Comparison of ENCODE assay signal across 18 cellular contexts in the genomic region with DNA sequence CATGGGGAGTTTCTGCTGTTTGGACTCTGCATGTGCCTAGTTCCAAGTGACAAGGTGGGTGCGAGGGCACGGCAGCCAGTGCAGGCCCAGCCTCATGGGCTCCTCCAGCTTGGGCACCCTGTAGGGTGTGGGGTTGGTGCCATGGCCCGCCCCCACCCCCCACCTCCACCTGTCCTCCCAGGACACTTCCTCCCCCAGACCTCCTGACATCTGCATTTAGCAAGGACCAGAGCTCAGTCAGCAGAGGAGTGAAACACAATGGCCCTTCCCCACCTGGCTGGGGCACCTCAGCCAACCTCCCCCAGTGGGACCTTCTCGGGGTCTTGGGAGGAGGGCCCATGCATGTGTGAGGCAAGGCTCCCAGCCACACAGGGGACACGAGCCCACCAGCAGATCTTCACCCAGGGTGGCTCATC. TPM values are rescaled to one million over a fixed set of nuclear protein-coding genes. Genes with fewer than 3 reads are reported as not detected.
DNase-seq lines count a peak whose midpoint lies in the region; ATAC-seq, FAIRE-seq and TF ChIP-seq lines count a peak whose summit lies in the region.
"Had no signal": no experiment of that assay in that cellular context is flagged by ENCODE, and none has a peak within 500 bp of the region (broad histone marks: within the 10 kb centered on the region; RNA-seq: fewer than 3 reads in every experiment).

No MANE protein-coding gene starts in this region.

- CTCF ChIA-PET in HepG2 (lab: Yijun Ruan, JAX; ENCODE audit: low intra/inter-chr PET ratio, low total read pairs): no interaction called here
- CTCF ChIA-PET in WTC11 (lab: Charles Lee): interaction anchor here (0.6 to 3.1 kb wide), 14 partner anchors 8 to 406 kb away, joined by 3 to 26 read pairs (median 4); no protein-coding TSS in a partner anchor

- no TSS peak for BruUV-seq in HepG2 (replicated peaks; lab: Mats Ljungman, UMichigan)

- no peak overlapping the region for H3K9ac ChIP-seq in HepG2 (ENCODE audit: insufficient read depth, low read depth, low read length)

- no peak overlapping the region for H2AFZ ChIP-seq in HepG2 (ENCODE audit: low read length)

- H3K27ac ChIP-seq in right lobe of liver: no peak overlapping the region
- no peak overlapping the region for H3K27ac ChIP-seq in HepG2 (ENCODE audit: extremely low read length, insufficient read depth, low read length)
- H3K27ac ChIP-seq in substantia nigra (ENCODE audit: low read depth, low read length, poor library complexity, severe bottlenecking): no peak overlapping the region

- H3K36me3 ChIP-seq in right lobe of liver (no peaks in the 10 kb centered on the region), HepG2 (replicated peaks in 1 of 2; ENCODE audit: control insufficient read depth in 1 of 2, insufficient read depth in 2 of 2, low read length in 2 of 2) (no peaks in the 10 kb centered on the region)

- in situ Hi-C loops in HepG2 (cut with HindIII; ENCODE audit: extremely low pct_ligation_motif_present, low pct_unique_long_range_greater_than_20kb): no loop called here

- intact Hi-C loops in right lobe of liver (cut with DNase I): no loop called here
- intact Hi-C loops in HepG2 (cut with micrococcal nuclease; ENCODE audit: unreplicated experiment): no loop called here

- no peak for TF ChIP-seq RAD21 in HepG2 (CRISPR knock-in tag; IDR thresholded peaks at IDR 0.05)

- WGBS in right lobe of liver (ENCODE audit: insufficient coverage, low coverage, low lambda C conversion rate, missing lambda C conversion rate): no CpG with 5 or more reads among the region's 5 CpGs
- WGBS in HepG2 (ENCODE audit: low lambda C conversion rate): 15% methylated on average over 3 of the region's 5 CpGs

- ATAC-seq in right lobe of liver (no peak), HepG2 (no peak), WTC11 (no peak)
- ATAC-seq: stimulated activated effector memory CD8-positive, alpha-beta T cell treated with anti-CD3 and anti-CD28 coated beads, Interleukin-12 subunit alpha, Interleukin-12 subunit beta, amount 100 ng/mL, for 72 hours had no signal

- no peak for FAIRE-seq in HepG2 (lab: Jason Lieb, UNC)
- FAIRE-seq: islet of Langerhans had no signal

- H3K27me3 ChIP-seq in right lobe of liver (peaks cover 0 to 12% of the 10 kb centered on the region in 2 donors), HepG2 (ENCODE audit: control insufficient read depth in 1 of 2, insufficient read depth in 2 of 2, low read length in 2 of 2) (peaks cover 7 to 66% of the 10 kb centered on the region in 2 experiments)

- H3K4me1 ChIP-seq in right lobe of liver: peaks cover 0 to 14% (median 2%) of the 10 kb centered on the region in 4 donors
- peaks cover 58% of the 10 kb centered on the region for H3K4me1 ChIP-seq in HepG2 (ENCODE audit: insufficient read depth, low read length)

- H3K4me3 Mint-ChIP-seq in WTC11: no peak overlapping the region
- H3K4me3 Mint-ChIP-seq in nephron: peak overlapping the region; percentile 74 to 81 (median 78)
- peak overlapping the region; percentile 83 for H3K4me3 Mint-ChIP-seq in type B pancreatic cell
- H3K4me3 Mint-ChIP-seq: dendritic cell treated with granulocyte-macrophage colony-stimulating factor and Interleukin-4, amounts not matched to agents 40 ng/mL and 50 ng/mL, for 4 days had no signal

- DNase-seq in right lobe of liver (peak in 2 of 3 donors; percentile 11 to 35), HepG2 (ENCODE audit: low spot score) (no peak), WTC11 (ENCODE audit: low spot score) (peak; percentile 7), type B pancreatic cell (ENCODE audit: extremely low spot score, unreplicated experiment) (peak; percentile 60), mucosa of gallbladder (ENCODE audit: low spot score) (no peak), substantia nigra (lab: John Stamatoyannopoulos, UW) (no peak)
- DNase-seq in stimulated activated naive CD4-positive, alpha-beta T cell treated with Interleukin-2 at 50 U/mL for 16 hours (lab: John Stamatoyannopoulos, UW): no peak
- DNase-seq: activated CD4-positive, alpha-beta T cell treated with anti-CD3 and anti-CD28 coated beads for 4 hours; DMS79; erythroblast; NCI-H2029 treated with DMSO at 0.1 percent for 48 hours had no signal

- H3K9me3 ChIP-seq in right lobe of liver (no peaks in the 10 kb centered on the region), HepG2 (ENCODE audit: low read length) (no peaks in the 10 kb centered on the region)

- POLR2A ChIA-PET in HepG2 (lab: Yijun Ruan, JAX): no interaction called here
- POLR2A ChIA-PET in WTC11 (lab: Charles Lee): no interaction called here

- H3K79me2 ChIP-seq in HepG2 (ENCODE audit: insufficient read depth, low read length): no peaks in the 10 kb centered on the region

- 0 out of 2 replicates have a peak, but pooled peaks cover 3% of the 10 kb centered on the region for H4K20me1 ChIP-seq in HepG2 (ENCODE audit: insufficient read depth, low read length)

- TF ChIP-seq CTCF in right lobe of liver (IDR thresholded peaks at IDR 0.05): no peak
- TF ChIP-seq CTCF in HepG2 (CRISPR knock-in tag; IDR thresholded peaks at IDR 0.05): no peak
- no peak for TF ChIP-seq CTCF in WTC11 (IDR thresholded peaks at IDR 0.05)
- TF ChIP-seq CTCF in nephron (IDR thresholded peaks at IDR 0.05; ENCODE audit: unreplicated experiment in 3 of 3): no peak
- TF ChIP-seq CTCF in type B pancreatic cell (conservative IDR thresholded peaks at IDR 0.05): no peak

- H3K36me3 Mint-ChIP-seq in WTC11 (no peaks in the 10 kb centered on the region), nephron (ENCODE audit: low read depth) (no peaks in the 10 kb centered on the region), type B pancreatic cell (no peaks in the 10 kb centered on the region)
- H3K36me3 Mint-ChIP-seq: stimulated activated effector memory CD8-positive, alpha-beta T cell treated with anti-CD3 and anti-CD28 coated beads, Interleukin-12 subunit alpha, Interleukin-12 subunit beta, amount 100 ng/mL, for 72 hours had no signal

- TF ChIP-seq POLR2A in right lobe of liver (IDR thresholded peaks at IDR 0.05) (no peak), HepG2 (IDR thresholded peaks at IDR 0.05; ENCODE audit: insufficient read depth in 1 of 2, low read depth in 2 of 2, low read length in 2 of 2) (no peak)

- peaks cover 30% of the 10 kb centered on the region for H3K4me1 Mint-ChIP-seq in WTC11
- H3K4me1 Mint-ChIP-seq in nephron: peaks cover 23% of the 10 kb centered on the region
- H3K4me1 Mint-ChIP-seq in type B pancreatic cell (ENCODE audit: unreplicated experiment): peaks cover 43% of the 10 kb centered on the region

- no peak overlapping the region for H3K4me3 ChIP-seq in right lobe of liver
- no peak overlapping the region for H3K4me3 ChIP-seq in HepG2 (replicated peaks in 1 of 3; ENCODE audit: insufficient read depth in 1 of 3, low read depth in 2 of 3, low read length in 3 of 3)

- H3K27ac Mint-ChIP-seq in WTC11 (no peak overlapping the region), nephron (no peak overlapping the region), type B pancreatic cell (peak overlapping the region; percentile 31)
- H3K27ac Mint-ChIP-seq: activated T-helper 2 cell treated with anti-CD3 and anti-CD28 coated beads, Interferon-gamma antibody, Interleukin-2, Interleukin-4, amounts not matched to agents 10 μg/mL and 5 μg/mL and 100 μg/mL, durations not matched to agents 14 hours and 24 hours and 36 hours; dendritic cell treated with granulocyte-macrophage colony-stimulating factor and Interleukin-4, amounts not matched to agents 40 ng/mL and 50 ng/mL, for 4 days; stimulated activated effector memory CD8-positive, alpha-beta T cell treated with anti-CD3 and anti-CD28 coated beads, Interleukin-12 subunit alpha, Interleukin-12 subunit beta, amount 100 ng/mL, for 72 hours; T-helper 2 cell treated with Interferon-gamma antibody and Interleukin-4, amounts not matched to agents 5 μg/mL and 100 μg/mL, for 36 hours had no signal

- H3K9me3 Mint-ChIP-seq in WTC11 (no peaks in the 10 kb centered on the region), nephron (no peaks in the 10 kb centered on the region), type B pancreatic cell (no peaks in the 10 kb centered on the region)
- H3K9me3 Mint-ChIP-seq: activated T-helper 2 cell treated with anti-CD3 and anti-CD28 coated beads, Interferon-gamma antibody, Interleukin-2, Interleukin-4, amounts not matched to agents 10 μg/mL and 5 μg/mL and 100 μg/mL, durations not matched to agents 14 hours and 24 hours and 36 hours; dendritic cell treated with granulocyte-macrophage colony-stimulating factor and Interleukin-4, amounts not matched to agents 40 ng/mL and 50 ng/mL, for 4 days; stimulated activated effector memory CD8-positive, alpha-beta T cell treated with anti-CD3 and anti-CD28 coated beads, Interleukin-12 subunit alpha, Interleukin-12 subunit beta, amount 100 ng/mL, for 72 hours; T-helper 2 cell treated with Interferon-gamma antibody and Interleukin-4, amounts not matched to agents 5 μg/mL and 100 μg/mL, for 36 hours had no signal

- H3K27me3 Mint-ChIP-seq in WTC11 (ENCODE audit: low read depth): peaks cover 66% of the 10 kb centered on the region
- H3K27me3 Mint-ChIP-seq in nephron (ENCODE audit: low read depth): peaks cover 61% of the 10 kb centered on the region
- peaks cover 35% of the 10 kb centered on the region for H3K27me3 Mint-ChIP-seq in type B pancreatic cell

- TF ChIP-seq EP300 in HepG2 (IDR thresholded peaks at IDR 0.05; ENCODE audit: low read depth in 2 of 2, low read length in 2 of 2) (no peak), HepG2 (CRISPR knock-in tag; IDR thresholded peaks at IDR 0.05; ENCODE audit: borderline replicate concordance) (no peak)

- H3K4me2 ChIP-seq in HepG2 (ENCODE audit: low read depth, low read length): no peak overlapping the region; the same call in 1 of the 2 replicates

RNA-seq across cellular contexts. Expression of gene NKD2, which starts 1.9 kb away (rescaled TPM):
- 1 to 10 TPM in 4 of 6 experiments, under 1 TPM in 2; 0.93 to 2.9 (median 2.2) TPM for total RNA-seq in right lobe of liver
- total RNA-seq in HepG2 (2016; rRNA removed; fragmentation: Illumina TruSeq; extraction: Trizol): 0.53 and 0.94 TPM in 2 replicates
- total RNA-seq in HepG2 (2016; cell fraction: cytosol; rRNA removed; fragmentation: Illumina TruSeq; extraction: Trizol; ENCODE audit: low read depth): 0.26 and 0.91 TPM in 2 replicates
- 0.77 and 1.1 TPM in 2 replicates for total RNA-seq in HepG2 (2016; cell fraction: insoluble cytoplasmic fraction; rRNA removed; fragmentation: Illumina TruSeq; extraction: Trizol)
- 0.48 and 0.90 TPM in 2 replicates for total RNA-seq in HepG2 (2016; cell fraction: membrane; rRNA removed; fragmentation: Illumina TruSeq; extraction: Trizol)
- total RNA-seq in HepG2 (2016; cell fraction: nucleus; rRNA removed; fragmentation: Illumina TruSeq; extraction: Trizol): 0.81 and 2.0 TPM in 2 replicates
- polyA plus RNA-seq in HepG2 (2011; rRNA removed): 0.81 and 0.82 TPM in 2 replicates
- polyA plus RNA-seq in HepG2 (2011; cell fraction: cytosol; rRNA removed): 0.13 and 0.70 TPM in 2 replicates
- 10.6 and 14.1 TPM in 2 replicates for polyA plus RNA-seq in HepG2 (2011; cell fraction: nucleus; rRNA removed)
- polyA plus RNA-seq in HepG2 (2012): 0.39 and 0.79 TPM in 2 replicates
- polyA plus RNA-seq in HepG2 (2016; cell fraction: cytosol; fragmentation: Illumina TruSeq; extraction: Trizol; ENCODE audit: low read depth): 0.59 and 0.60 TPM in 2 replicates
- polyA plus RNA-seq in HepG2 (2016; cell fraction: insoluble cytoplasmic fraction; fragmentation: Illumina TruSeq; extraction: Trizol; ENCODE audit: low read depth): 1.1 and 1.2 TPM in 2 replicates
- 0.76 and 0.84 TPM in 2 replicates for polyA plus RNA-seq in HepG2 (2016; cell fraction: membrane; fragmentation: Illumina TruSeq; extraction: Trizol; ENCODE audit: low read depth)
- 5.1 and 6.3 TPM in 2 replicates for polyA plus RNA-seq in HepG2 (2016; cell fraction: nucleus; fragmentation: Illumina TruSeq; extraction: Trizol; ENCODE audit: insufficient read depth, low read depth)
- 1.6 TPM in 1 of 2 replicates, not detected in the other for polyA minus RNA-seq in HepG2 (2011; rRNA and poly(A)+ RNA removed; ENCODE audit: low replicate concordance)
- polyA minus RNA-seq in HepG2 (2011; cell fraction: cytosol; rRNA and poly(A)+ RNA removed): 0.30 and 0.62 TPM in 2 replicates
- polyA minus RNA-seq in HepG2 (2011; cell fraction: nucleus; rRNA and poly(A)+ RNA removed): 0.62 and 1.0 TPM in 2 replicates
- 12.8 to 16.6 TPM (median 15.9 TPM) in 3 replicates for total RNA-seq in WTC11 (2021)
- 23.3 and 24.3 TPM in 2 replicates for total RNA-seq in type B pancreatic cell (ENCODE audit: low replicate concordance)
- 7.6 TPM for total RNA-seq in mucosa of gallbladder
- total RNA-seq: HT1080 had no signal

Comparison
In these comparisons a context has a peak if more than half of its experiments do, and no peak if none do; other contexts are left out.
1. DNase-seq: peak in right lobe of liver (2 of 3), WTC11 (single experiment) and type B pancreatic cell (single experiment); none in HepG2 (single experiment), mucosa of gallbladder (single experiment), stimulated activated naive CD4-positive, alpha-beta T cell treated with Interleukin-2 at 50 U/mL for 16 hours (single experiment) and substantia nigra (0 of 49).